ENCODE assay signal across 18 cellular contexts in the genomic region with DNA sequence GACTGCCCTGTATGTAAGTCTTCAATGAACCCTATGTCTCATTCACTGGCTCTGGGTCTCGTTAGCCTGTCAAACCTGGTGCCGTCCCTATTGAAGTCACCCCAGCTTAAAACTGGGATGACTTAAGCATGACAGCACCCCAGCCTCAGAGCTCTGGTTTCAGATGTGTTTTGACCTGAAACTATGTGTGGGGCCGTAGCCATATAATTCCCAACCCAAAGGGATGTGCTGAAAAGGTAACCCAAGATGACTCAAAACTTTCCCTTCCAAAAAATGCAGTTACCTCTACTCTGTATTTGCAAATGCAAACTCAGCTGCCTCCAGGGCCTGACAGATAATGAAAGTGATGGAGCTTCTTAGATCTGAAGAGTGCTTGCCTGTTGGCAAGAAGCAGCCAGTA.
A peak's percentile ranks its signal among the peaks of the same experiment; 100 is the strongest.
DNase-seq lines count a peak whose midpoint lies in the region; ATAC-seq, FAIRE-seq and TF ChIP-seq lines count a peak whose summit lies in the region.
"Had no signal": no experiment of that assay in that cellular context is flagged by ENCODE, and none has a peak within 500 bp of the region (broad histone marks: within the 10 kb centered on the region; RNA-seq: fewer than 3 reads in every experiment).

No MANE protein-coding gene starts in this region.

- TF ChIP-seq CTCF in HepG2 (CRISPR knock-in tag; IDR thresholded peaks at IDR 0.05): no peak

- BruUV-seq in HepG2 (replicated peaks; lab: Mats Ljungman, UMichigan): no TSS peak

- H3K4me2 ChIP-seq in HepG2 (ENCODE audit: low read depth, low read length): no peak overlapping the region

- peaks cover 8% of the 10 kb centered on the region for H3K4me1 Mint-ChIP-seq in activated CD4-positive, alpha-beta T cell treated with anti-CD3 and anti-CD28 coated beads for 36 hours

- WGBS in HepG2 (ENCODE audit: low lambda C conversion rate): 40% methylated on average over 3 of the region's 3 CpGs

- TF ChIP-seq EP300 in HepG2 (IDR thresholded peaks at IDR 0.05; ENCODE audit: low read depth in 2 of 2, low read length in 2 of 2): no peak
- no peak for TF ChIP-seq EP300 in HepG2 (CRISPR knock-in tag; IDR thresholded peaks at IDR 0.05; ENCODE audit: borderline replicate concordance)

- no peaks in the 10 kb centered on the region for H3K36me3 Mint-ChIP-seq in activated CD4-positive, alpha-beta T cell treated with anti-CD3 and anti-CD28 coated beads for 36 hours (ENCODE audit: low read depth)

- no peak overlapping the region for H2AFZ ChIP-seq in HepG2 (ENCODE audit: low read length)

- H3K27ac ChIP-seq in HepG2 (ENCODE audit: extremely low read length, insufficient read depth, low read length): no peak overlapping the region
- H3K27ac ChIP-seq: C4-2B, gastrocnemius medialis, HL-60, right atrium auricular region had no signal

- POLR2A ChIA-PET in activated CD4-positive, alpha-beta T cell treated with anti-CD3 and anti-CD28 coated beads for 36 hours (lab: Charles Lee): no interaction called here
- POLR2A ChIA-PET in HepG2 (lab: Yijun Ruan, JAX): no interaction called here

- intact Hi-C loops in activated CD4-positive, alpha-beta T cell treated with anti-CD3 and anti-CD28 coated beads for 36 hours (cut with DNase I, micrococcal nuclease): loop anchor here in 1 of 2 experiments (5.0 kb wide), 1 partner anchor 229 kb away; no protein-coding TSS in a partner anchor
- intact Hi-C loops in cardiac septum (cut with DNase I): no loop called here
- intact Hi-C loops in HepG2 (cut with micrococcal nuclease; ENCODE audit: unreplicated experiment): no loop called here

- no peak for TF ChIP-seq POLR2A in HepG2 (IDR thresholded peaks at IDR 0.05; ENCODE audit: insufficient read depth in 1 of 2, low read depth in 2 of 2, low read length in 2 of 2)

- DNase-seq in activated CD4-positive, alpha-beta T cell treated with anti-CD3 and anti-CD28 coated beads for 36 hours: peak; percentile 19
- DNase-seq in activated CD4-positive, alpha-beta T cell treated with anti-CD3 and anti-CD28 coated beads, Interleukin-2, amount 50 U/mL, for 4 hours: no peak
- DNase-seq in islet precursor cell: peak; percentile 74
- DNase-seq in cardiac septum (ENCODE audit: low spot score): no peak
- DNase-seq in HepG2 (ENCODE audit: low spot score): no peak
- DNase-seq: DND-41, gastrocnemius medialis, KG1, NCI-H146 had no signal

- H3K27me3 Mint-ChIP-seq in activated CD4-positive, alpha-beta T cell treated with anti-CD3 and anti-CD28 coated beads for 36 hours: peaks cover 2% of the 10 kb centered on the region

- H3K27me3 ChIP-seq in HepG2 (ENCODE audit: control insufficient read depth in 1 of 2, insufficient read depth in 2 of 2, low read length in 2 of 2): no peaks in the 10 kb centered on the region
- H3K27me3 ChIP-seq: gastrocnemius medialis, right atrium auricular region had no signal

- H3K9me3 Mint-ChIP-seq in activated CD4-positive, alpha-beta T cell treated with anti-CD3 and anti-CD28 coated beads for 36 hours (ENCODE audit: low read depth): no peaks in the 10 kb centered on the region
- H3K9me3 Mint-ChIP-seq: activated T-helper 2 cell treated with anti-CD3 and anti-CD28 coated beads, Interferon-gamma antibody, Interleukin-2, Interleukin-4, amounts not matched to agents 10 μg/mL and 5 μg/mL and 100 μg/mL, durations not matched to agents 14 hours and 24 hours and 36 hours; nephron had no signal

- H3K4me1 ChIP-seq in HepG2 (ENCODE audit: insufficient read depth, low read length): peaks cover 13% of the 10 kb centered on the region
- H3K4me1 ChIP-seq: gastrocnemius medialis, right atrium auricular region had no signal

- in situ Hi-C loops in HepG2 (cut with HindIII; ENCODE audit: extremely low pct_ligation_motif_present, low pct_unique_long_range_greater_than_20kb): no loop called here

- H3K36me3 ChIP-seq in HepG2 (replicated peaks in 1 of 2; ENCODE audit: control insufficient read depth in 1 of 2, insufficient read depth in 2 of 2, low read length in 2 of 2): no peaks in the 10 kb centered on the region
- H3K36me3 ChIP-seq: gastrocnemius medialis, right atrium auricular region had no signal

- FAIRE-seq in HepG2 (lab: Jason Lieb, UNC): no peak
- FAIRE-seq: endothelial cell of umbilical vein had no signal

- H4K20me1 ChIP-seq in HepG2 (ENCODE audit: insufficient read depth, low read length): no peaks in the 10 kb centered on the region

- no peaks in the 10 kb centered on the region for H3K9me3 ChIP-seq in HepG2 (ENCODE audit: low read length)
- H3K9me3 ChIP-seq: gastrocnemius medialis, right atrium auricular region had no signal

- H3K4me3 Mint-ChIP-seq in activated CD4-positive, alpha-beta T cell treated with anti-CD3 and anti-CD28 coated beads for 36 hours: no peak overlapping the region
- H3K4me3 Mint-ChIP-seq: nephron had no signal

- H3K79me2 ChIP-seq in HepG2 (ENCODE audit: insufficient read depth, low read length): no peaks in the 10 kb centered on the region

- no peak for TF ChIP-seq RAD21 in HepG2 (CRISPR knock-in tag; IDR thresholded peaks at IDR 0.05)

- CTCF ChIA-PET in activated CD4-positive, alpha-beta T cell treated with anti-CD3 and anti-CD28 coated beads for 36 hours (lab: Charles Lee): interaction anchor here (1.3 kb wide), 1 partner anchor 12 kb away, joined by 10 read pairs; no protein-coding TSS in a partner anchor
- CTCF ChIA-PET in HepG2 (lab: Yijun Ruan, JAX; ENCODE audit: low intra/inter-chr PET ratio, low total read pairs): no interaction called here

- no peak overlapping the region for H3K27ac Mint-ChIP-seq in activated CD4-positive, alpha-beta T cell treated with anti-CD3 and anti-CD28 coated beads for 36 hours
- H3K27ac Mint-ChIP-seq: activated T-helper 2 cell treated with anti-CD3 and anti-CD28 coated beads, Interferon-gamma antibody, Interleukin-2, Interleukin-4, amounts not matched to agents 10 μg/mL and 5 μg/mL and 100 μg/mL, durations not matched to agents 14 hours and 24 hours and 36 hours; nephron had no signal

- no peak overlapping the region for H3K9ac ChIP-seq in HepG2 (ENCODE audit: insufficient read depth, low read depth, low read length)

- H3K4me3 ChIP-seq in HepG2 (replicated peaks in 1 of 3; ENCODE audit: insufficient read depth in 1 of 3, low read depth in 2 of 3, low read length in 3 of 3): no peak overlapping the region
- H3K4me3 ChIP-seq: gastrocnemius medialis, right atrium auricular region had no signal

- peak; percentile 69 for ATAC-seq in activated CD4-positive, alpha-beta T cell treated with anti-CD3 and anti-CD28 coated beads for 36 hours
- ATAC-seq in GM21360 (IDR thresholded peaks at IDR 0.05; ENCODE audit: unreplicated experiment): peak; percentile 71
- peak; percentile 49 for ATAC-seq in HG02938 (IDR thresholded peaks at IDR 0.05; ENCODE audit: unreplicated experiment)
- no peak for ATAC-seq in GM21381 (IDR thresholded peaks at IDR 0.05; ENCODE audit: unreplicated experiment)
- no peak for ATAC-seq in HepG2
- ATAC-seq: gastrocnemius medialis had no signal

TF ChIP-seq in HepG2, 621 proteins besides CTCF, POLR2A, EP300 and RAD21:
- TF ChIP-seq, protein P1, sequence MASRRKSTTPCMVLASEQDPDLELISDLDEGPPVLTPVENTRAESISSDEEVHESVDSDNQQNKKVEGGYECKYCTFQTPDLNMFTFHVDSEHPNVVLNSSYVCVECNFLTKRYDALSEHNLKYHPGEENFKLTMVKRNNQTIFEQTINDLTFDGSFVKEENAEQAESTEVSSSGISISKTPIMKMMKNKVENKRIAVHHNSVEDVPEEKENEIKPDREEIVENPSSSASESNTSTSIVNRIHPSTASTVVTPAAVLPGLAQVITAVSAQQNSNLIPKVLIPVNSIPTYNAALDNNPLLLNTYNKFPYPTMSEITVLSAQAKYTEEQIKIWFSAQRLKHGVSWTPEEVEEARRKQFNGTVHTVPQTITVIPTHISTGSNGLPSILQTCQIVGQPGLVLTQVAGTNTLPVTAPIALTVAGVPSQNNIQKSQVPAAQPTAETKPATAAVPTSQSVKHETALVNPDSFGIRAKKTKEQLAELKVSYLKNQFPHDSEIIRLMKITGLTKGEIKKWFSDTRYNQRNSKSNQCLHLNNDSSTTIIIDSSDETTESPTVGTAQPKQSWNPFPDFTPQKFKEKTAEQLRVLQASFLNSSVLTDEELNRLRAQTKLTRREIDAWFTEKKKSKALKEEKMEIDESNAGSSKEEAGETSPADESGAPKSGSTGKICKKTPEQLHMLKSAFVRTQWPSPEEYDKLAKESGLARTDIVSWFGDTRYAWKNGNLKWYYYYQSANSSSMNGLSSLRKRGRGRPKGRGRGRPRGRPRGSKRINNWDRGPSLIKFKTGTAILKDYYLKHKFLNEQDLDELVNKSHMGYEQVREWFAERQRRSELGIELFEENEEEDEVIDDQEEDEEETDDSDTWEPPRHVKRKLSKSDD (CRISPR knock-in tag; IDR thresholded peaks at IDR 0.05; ENCODE audit: low read depth): no peak
TF ChIP-seq in HepG2: peak in this region for 0.

Comparison
In these comparisons a context has a peak if more than half of its experiments do, and no peak if none do; other contexts are left out.
1. DNase-seq: peak in activated CD4-positive, alpha-beta T cell treated with anti-CD3 and anti-CD28 coated beads for 36 hours (single experiment) and islet precursor cell (single experiment); none in activated CD4-positive, alpha-beta T cell treated with anti-CD3 and anti-CD28 coated beads, Interleukin-2, amount 50 U/mL, for 4 hours (0 of 2), cardiac septum (single experiment) and HepG2 (single experiment).
2. ATAC-seq: peak in activated CD4-positive, alpha-beta T cell treated with anti-CD3 and anti-CD28 coated beads for 36 hours (single experiment), GM21360 (single experiment) and HG02938 (single experiment); none in GM21381 (single experiment) and HepG2 (single experiment).